In genomic region chr16:69942099-69942491, GRCh38 we compare ENCODE assay signal across 18 cellular contexts. TPM values are rescaled to one million over a fixed set of nuclear protein-coding genes. Genes with fewer than 3 reads are reported as not detected.
DNase-seq lines count a peak whose midpoint lies in the region; ATAC-seq and TF ChIP-seq lines count a peak whose summit lies in the region.
"Had no signal": no experiment of that assay in that cellular context is flagged by ENCODE, and none has a peak within 500 bp of the region (broad histone marks: within the 10 kb centered on the region; RNA-seq: fewer than 3 reads in every experiment).

No MANE protein-coding gene starts in this region.

- TF ChIP-seq POLR2A in right lobe of liver (IDR thresholded peaks at IDR 0.05) (no peak), gastroesophageal sphincter (IDR thresholded peaks at IDR 0.05) (no peak)

- H3K27ac ChIP-seq in right atrium auricular region (no peak overlapping the region), right lobe of liver (peak overlapping the region in 2 of 3 donors; percentile 58 to 76), thoracic aorta (peak overlapping the region; percentile 61 to 96), gastroesophageal sphincter (no peak overlapping the region)
- H3K27ac ChIP-seq: A549 had no signal

- intact Hi-C loops in Right ventricle myocardium superior (cut with DNase I) (no loop called here), right lobe of liver (cut with DNase I) (no loop called here)

- peak; percentile 36 for ATAC-seq in Right ventricle myocardium superior (ENCODE audit: poor library complexity)
- ATAC-seq in right lobe of liver: peak; percentile 41 to 57 (median 54)
- no peak for ATAC-seq in thoracic aorta (ENCODE audit: insufficient number of reproducible peaks, low FRiP score, low read depth)
- no peak for ATAC-seq in GM21360 (IDR thresholded peaks at IDR 0.05; ENCODE audit: unreplicated experiment)
- no peak for ATAC-seq in gastroesophageal sphincter
- ATAC-seq: A549 had no signal

- TF ChIP-seq CTCF in right atrium auricular region (IDR thresholded peaks at IDR 0.05): no peak
- TF ChIP-seq CTCF in right lobe of liver (IDR thresholded peaks at IDR 0.05): no peak
- TF ChIP-seq CTCF in thoracic aorta (IDR thresholded peaks at IDR 0.05): no peak
- TF ChIP-seq CTCF in gastroesophageal sphincter (IDR thresholded peaks at IDR 0.05): no peak

- no peaks in the 10 kb centered on the region for H3K9me3 ChIP-seq in right atrium auricular region
- H3K9me3 ChIP-seq in right lobe of liver: no peaks in the 10 kb centered on the region
- no peaks in the 10 kb centered on the region for H3K9me3 ChIP-seq in thoracic aorta
- no peaks in the 10 kb centered on the region for H3K9me3 ChIP-seq in gastroesophageal sphincter
- H3K9me3 ChIP-seq: A549, Peyer's patch had no signal

- DNase-seq in Right ventricle myocardium superior: no peak
- no peak for DNase-seq in right atrium auricular region (ENCODE audit: low spot score)
- DNase-seq in NCI-H2171 treated with DMSO at 0.1 percent for 48 hours (lab: John Stamatoyannopoulos, UW): peak; percentile 52
- peak in 2 of 3 donors; percentile 32 to 66 for DNase-seq in right lobe of liver
- no peak for DNase-seq in thoracic aorta (ENCODE audit: low spot score)
- no peak for DNase-seq in hypothalamus (lab: John Stamatoyannopoulos, UW)
- DNase-seq: CD4-positive, CD25-positive, alpha-beta regulatory T cell; GF-D8; MV-4-11; NCI-H1436 treated with DMSO at 0.1 percent for 48 hours; NCI-H345; NCI-H774; SHP77 treated with DMSO at 0.1 percent for 48 hours had no signal

- H3K36me3 ChIP-seq in right atrium auricular region (peaks cover 31% of the 10 kb centered on the region), right lobe of liver (peaks cover 0 to 24% (median 2%) of the 10 kb centered on the region in 4 donors), thoracic aorta (peaks cover 33% of the 10 kb centered on the region), gastroesophageal sphincter (peaks cover 0 to 42% of the 10 kb centered on the region in 2 donors)

- 39% methylated on average over 7 of the region's 11 CpGs for WGBS in right lobe of liver (ENCODE audit: insufficient coverage, low coverage, low lambda C conversion rate, missing lambda C conversion rate)
- 57% methylated on average over 2 to 5 of the region's 11 CpGs for WGBS in gastroesophageal sphincter (ENCODE audit: low coverage in 1 of 2), 2 donors

- no peaks in the 10 kb centered on the region for H3K27me3 ChIP-seq in right atrium auricular region
- no peaks in the 10 kb centered on the region for H3K27me3 ChIP-seq in right lobe of liver
- no peaks in the 10 kb centered on the region for H3K27me3 ChIP-seq in thoracic aorta (replicated peaks; ENCODE audit: insufficient read depth)
- no peaks in the 10 kb centered on the region for H3K27me3 ChIP-seq in gastroesophageal sphincter
- H3K27me3 ChIP-seq: Peyer's patch had no signal

- no peak for TF ChIP-seq EP300 in gastroesophageal sphincter (IDR thresholded peaks at IDR 0.05)

- H3K4me3 ChIP-seq in right atrium auricular region (no peak overlapping the region), right lobe of liver (peak overlapping the region in 2 of 3 donors; percentile 13 to 23), thoracic aorta (no peak overlapping the region), gastroesophageal sphincter (no peak overlapping the region)
- H3K4me3 ChIP-seq: A549, GM23338, Peyer's patch had no signal

- H3K4me1 ChIP-seq in right atrium auricular region (no peaks in the 10 kb centered on the region), right lobe of liver (peaks cover 0 to 18% (median 4%) of the 10 kb centered on the region in 4 donors), thoracic aorta (ENCODE audit: control insufficient read depth in 1 of 2, low read depth in 2 of 2) (peaks cover 2 to 60% of the 10 kb centered on the region in 2 donors), gastroesophageal sphincter (peaks cover 0 to 9% (median 0%) of the 10 kb centered on the region in 3 donors)
- H3K4me1 ChIP-seq: A549, Peyer's patch had no signal

RNA-seq across cellular contexts. Expression of gene CLEC18A, which starts 9.0 kb away (rescaled TPM):
- total RNA-seq in Right ventricle myocardium superior: 0.24 TPM
- total RNA-seq in right atrium auricular region: under 1 TPM in 1 of 2 donors, not detected in 1; 0.47 TPM
- total RNA-seq in right lobe of liver: 1 to 10 TPM in 1 of 6 experiments, under 1 TPM in 3, not detected in 2; 0.11 to 1.1 (median 0.79) TPM
- 10 to 100 TPM; 12.4 to 21.9 TPM for total RNA-seq in thoracic aorta
- total RNA-seq in gastroesophageal sphincter: 1 to 10 TPM in 1 of 4 donors, under 1 TPM in 2, not detected in 1; 0.27 to 1.9 (median 0.31) TPM

Comparison
In these comparisons a context has a peak if more than half of its experiments do, and no peak if none do; other contexts are left out.
1. ATAC-seq: peak in Right ventricle myocardium superior (single experiment) and right lobe of liver (4 of 4); none in thoracic aorta (single experiment), GM21360 (single experiment) and gastroesophageal sphincter (single experiment).
2. DNase-seq: peak in NCI-H2171 treated with DMSO at 0.1 percent for 48 hours (single experiment) and right lobe of liver (2 of 3); none in Right ventricle myocardium superior (single experiment), right atrium auricular region (single experiment), thoracic aorta (single experiment) and hypothalamus (0 of 51).
3. H3K27ac ChIP-seq: peak in right lobe of liver (2 of 3) and thoracic aorta (2 of 2); none in right atrium auricular region (0 of 2) and gastroesophageal sphincter (0 of 4).
4. H3K4me3 ChIP-seq: peak in right lobe of liver (2 of 3); none in right atrium auricular region (0 of 2), thoracic aorta (single experiment) and gastroesophageal sphincter (0 of 2).
5. RNA of gene CLEC18A, which starts 9.0 kb away (total RNA-seq): 12.4 to 21.9 TPM in thoracic aorta; 0.11 to 1.1 TPM in right lobe of liver, 0.47 TPM in right atrium auricular region, 0.27 to 1.9 TPM in gastroesophageal sphincter and 0.24 TPM in Right ventricle myocardium superior (single experiment); every median in the first group is over 4 times any median in the second.